2 cellular contexts compared by ENCODE assay signal in genomic region chr7:5532520-5533335, GRCh38.
TF ChIP-seq lines count a peak whose summit lies in the region.

No MANE protein-coding gene starts in this region.

TF ChIP-seq in HCT116, 20 proteins besides CTCF, POLR2A, EP300 and RAD21 (continued from another document):
- TF ChIP-seq SP1 (IDR thresholded peaks at IDR 0.05; ENCODE audit: low read depth) (no peak), EGR1 (IDR thresholded peaks at IDR 0.05; ENCODE audit: low read depth) (no peak), JUND (IDR thresholded peaks at IDR 0.05) (no peak), SRF (IDR thresholded peaks at IDR 0.05; ENCODE audit: low read depth) (no peak), EZH2phosphoT487 (IDR thresholded peaks at IDR 0.05; ENCODE audit: borderline replicate concordance) (no peak)
- TF ChIP-seq, protein P1, sequence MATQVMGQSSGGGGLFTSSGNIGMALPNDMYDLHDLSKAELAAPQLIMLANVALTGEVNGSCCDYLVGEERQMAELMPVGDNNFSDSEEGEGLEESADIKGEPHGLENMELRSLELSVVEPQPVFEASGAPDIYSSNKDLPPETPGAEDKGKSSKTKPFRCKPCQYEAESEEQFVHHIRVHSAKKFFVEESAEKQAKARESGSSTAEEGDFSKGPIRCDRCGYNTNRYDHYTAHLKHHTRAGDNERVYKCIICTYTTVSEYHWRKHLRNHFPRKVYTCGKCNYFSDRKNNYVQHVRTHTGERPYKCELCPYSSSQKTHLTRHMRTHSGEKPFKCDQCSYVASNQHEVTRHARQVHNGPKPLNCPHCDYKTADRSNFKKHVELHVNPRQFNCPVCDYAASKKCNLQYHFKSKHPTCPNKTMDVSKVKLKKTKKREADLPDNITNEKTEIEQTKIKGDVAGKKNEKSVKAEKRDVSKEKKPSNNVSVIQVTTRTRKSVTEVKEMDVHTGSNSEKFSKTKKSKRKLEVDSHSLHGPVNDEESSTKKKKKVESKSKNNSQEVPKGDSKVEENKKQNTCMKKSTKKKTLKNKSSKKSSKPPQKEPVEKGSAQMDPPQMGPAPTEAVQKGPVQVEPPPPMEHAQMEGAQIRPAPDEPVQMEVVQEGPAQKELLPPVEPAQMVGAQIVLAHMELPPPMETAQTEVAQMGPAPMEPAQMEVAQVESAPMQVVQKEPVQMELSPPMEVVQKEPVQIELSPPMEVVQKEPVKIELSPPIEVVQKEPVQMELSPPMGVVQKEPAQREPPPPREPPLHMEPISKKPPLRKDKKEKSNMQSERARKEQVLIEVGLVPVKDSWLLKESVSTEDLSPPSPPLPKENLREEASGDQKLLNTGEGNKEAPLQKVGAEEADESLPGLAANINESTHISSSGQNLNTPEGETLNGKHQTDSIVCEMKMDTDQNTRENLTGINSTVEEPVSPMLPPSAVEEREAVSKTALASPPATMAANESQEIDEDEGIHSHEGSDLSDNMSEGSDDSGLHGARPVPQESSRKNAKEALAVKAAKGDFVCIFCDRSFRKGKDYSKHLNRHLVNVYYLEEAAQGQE (IDR thresholded peaks at IDR 0.05; ENCODE audit: low read depth), result no peak
- TF ChIP-seq, protein P2, sequence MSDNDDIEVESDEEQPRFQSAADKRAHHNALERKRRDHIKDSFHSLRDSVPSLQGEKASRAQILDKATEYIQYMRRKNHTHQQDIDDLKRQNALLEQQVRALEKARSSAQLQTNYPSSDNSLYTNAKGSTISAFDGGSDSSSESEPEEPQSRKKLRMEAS (IDR thresholded peaks at IDR 0.05), result no peak
TF ChIP-seq in HCT116: peak in this region for 0.

TF ChIP-seq in liver, 16 proteins besides CTCF, POLR2A, EP300 and RAD21 (continued from another document):
- TF ChIP-seq, protein P3, sequence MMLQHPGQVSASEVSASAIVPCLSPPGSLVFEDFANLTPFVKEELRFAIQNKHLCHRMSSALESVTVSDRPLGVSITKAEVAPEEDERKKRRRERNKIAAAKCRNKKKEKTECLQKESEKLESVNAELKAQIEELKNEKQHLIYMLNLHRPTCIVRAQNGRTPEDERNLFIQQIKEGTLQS (IDR thresholded peaks at IDR 0.05), result no peak
- TF ChIP-seq TAF1 (conservative IDR thresholded peaks at IDR 0.05), result no peak
- TF ChIP-seq RXRA (IDR thresholded peaks at IDR 0.05), result no peak
- TF ChIP-seq NR2F2 (IDR thresholded peaks at IDR 0.05), result no peak
- TF ChIP-seq HNF4G (IDR thresholded peaks at IDR 0.05), result no peak
- no peak for TF ChIP-seq GABPA (IDR thresholded peaks at IDR 0.05 in 1 of 2, conservative IDR thresholded peaks at IDR 0.05 in 1 of 2)
- TF ChIP-seq, protein P1 (IDR thresholded peaks at IDR 0.05), result no peak
